In the genomic region with DNA sequence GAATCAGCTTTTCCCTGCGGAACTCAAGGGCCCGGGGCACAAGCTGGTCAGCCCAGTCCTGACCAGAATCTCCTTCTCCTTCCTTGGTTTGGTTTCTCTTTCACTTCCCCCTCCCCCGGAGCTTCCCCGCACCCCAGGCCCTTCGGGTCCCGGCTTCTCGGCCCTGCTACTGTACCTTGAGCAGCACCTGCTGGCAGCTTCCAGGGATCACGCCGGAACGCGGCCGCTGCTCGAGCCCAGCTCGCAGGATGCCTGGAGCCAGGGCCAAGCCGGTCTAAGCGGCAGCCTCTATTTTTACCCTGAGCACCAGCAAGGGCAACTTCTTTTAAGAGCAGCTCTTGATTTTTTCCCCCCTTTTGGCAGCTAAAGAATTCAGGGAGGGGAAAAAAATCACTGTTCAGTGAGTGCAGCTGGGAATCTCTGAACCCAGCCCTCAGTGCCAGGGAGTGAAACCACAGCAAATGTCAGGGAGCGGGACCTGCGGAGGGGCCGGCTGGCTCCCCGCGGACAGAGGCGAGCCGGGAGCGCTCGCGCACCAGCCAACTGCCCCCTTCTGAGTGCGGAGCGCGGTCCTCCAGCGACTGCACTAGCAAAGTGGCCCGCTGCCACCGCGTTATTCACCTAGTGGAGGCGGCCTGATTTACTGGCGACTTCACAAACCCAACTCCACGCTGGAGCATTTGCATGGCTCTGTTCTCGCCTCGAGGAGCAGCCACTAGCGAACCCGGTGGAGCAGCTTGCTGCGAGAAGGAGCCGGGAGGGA, we compare ENCODE assay signal across 8 cellular contexts. TPM values are rescaled to one million over a fixed set of nuclear protein-coding genes. Genes with fewer than 3 reads are reported as not detected.
DNase-seq lines count a peak whose midpoint lies in the region; FAIRE-seq and TF ChIP-seq lines count a peak whose summit lies in the region.

No MANE protein-coding gene starts in this region.

- H3K4me1 Mint-ChIP-seq in T-helper 2 cell treated with Interferon-gamma antibody and Interleukin-4, amounts not matched to agents 5 μg/mL and 100 μg/mL, for 36 hours (ENCODE audit: low read depth) = peaks cover 13% of the 10 kb centered on the region

- H3K4me3 ChIP-seq in GM12864 (ENCODE audit: low read depth, low read length) = peak overlapping the region; percentile 55
- peak overlapping the region; percentile 59 to 71 (median 70) for H3K4me3 ChIP-seq in skeletal muscle tissue (ENCODE audit: low read length in 3 of 3)

- peak overlapping the region; percentile 82 for H3K4me3 Mint-ChIP-seq in T-helper 2 cell treated with Interferon-gamma antibody and Interleukin-4, amounts not matched to agents 5 μg/mL and 100 μg/mL, for 36 hours

- TF ChIP-seq POLR2A in H54 (IDR thresholded peaks at IDR 0.05; ENCODE audit: low read depth, low read length) = no peak

- H3K27me3 Mint-ChIP-seq in T-helper 2 cell treated with Interferon-gamma antibody and Interleukin-4, amounts not matched to agents 5 μg/mL and 100 μg/mL, for 36 hours (ENCODE audit: low read depth) = peaks cover 58% of the 10 kb centered on the region

- TF ChIP-seq CTCF in GM12864 (IDR thresholded peaks at IDR 0.05; ENCODE audit: low read depth, low read length, missing control alignments) (peak; percentile 74), LNCAP (IDR thresholded peaks at IDR 0.05) (peak; percentile 85)

- peaks cover 10 to 19% (median 15%) of the 10 kb centered on the region in 3 donors for H3K4me1 ChIP-seq in skeletal muscle tissue (ENCODE audit: control insufficient read depth in 3 of 3, insufficient read depth in 3 of 3, low read length in 3 of 3)

- no peaks in the 10 kb centered on the region for H3K9me3 Mint-ChIP-seq in T-helper 2 cell treated with Interferon-gamma antibody and Interleukin-4, amounts not matched to agents 5 μg/mL and 100 μg/mL, for 36 hours

- H3K27ac ChIP-seq in skeletal muscle tissue (ENCODE audit: low read depth, low read length) = no peak overlapping the region

- peaks cover 0 to 30% (median 10%) of the 10 kb centered on the region in 3 donors for H3K27me3 ChIP-seq in skeletal muscle tissue (ENCODE audit: control insufficient read depth in 3 of 3, insufficient read depth in 3 of 3, low read length in 3 of 3)

- in situ Hi-C loops in T47D (cut with HindIII; ENCODE audit: low pct_unique_long_range_greater_than_20kb, low sequenced_read_pairs) = no loop called here

- H3K9ac ChIP-seq in skeletal muscle tissue (ENCODE audit: low read depth in 1 of 3, low read length in 3 of 3) = peak overlapping the region; percentile 52 to 74 (median 58)

- H3K27ac Mint-ChIP-seq in T-helper 2 cell treated with Interferon-gamma antibody and Interleukin-4, amounts not matched to agents 5 μg/mL and 100 μg/mL, for 36 hours = no peak overlapping the region

- no peaks in the 10 kb centered on the region for H3K36me3 ChIP-seq in skeletal muscle tissue (ENCODE audit: control insufficient read depth in 3 of 3, insufficient read depth in 3 of 3, low read length in 3 of 3)

- DNase-seq in GM12864 (ENCODE audit: low read depth) = peak; percentile 35
- DNase-seq in H54 (ENCODE audit: insufficient read length, low spot score) = peak; percentile 97
- peak; percentile 57 for DNase-seq in T-helper 2 cell treated with Interferon-gamma antibody and Interleukin-4, amounts not matched to agents 5 μg/mL and 100 μg/mL, for 36 hours (ENCODE audit: low spot score)
- peak; percentile 89 to 94 for DNase-seq in T47D (ENCODE audit: low read depth in 1 of 2, low spot score in 1 of 2)
- DNase-seq in iPS-NIHi11 (ENCODE audit: low spot score) = peak; percentile 86
- DNase-seq in foreskin melanocyte = no peak

- no peaks in the 10 kb centered on the region for H3K36me3 Mint-ChIP-seq in T-helper 2 cell treated with Interferon-gamma antibody and Interleukin-4, amounts not matched to agents 5 μg/mL and 100 μg/mL, for 36 hours (ENCODE audit: low read depth)

- FAIRE-seq in H54 (lab: Jason Lieb, UNC) = no peak

- H3K9me3 ChIP-seq in skeletal muscle tissue (ENCODE audit: control insufficient read depth in 3 of 3, low read length in 3 of 3) = no peaks in the 10 kb centered on the region

RNA-seq across cellular contexts. Expression of gene INHBA, which starts 2.4 kb away (rescaled TPM):
- 4.7 TPM for total RNA-seq in skeletal muscle tissue
